In genomic region chr7:44740040-44740439, GRCh38 we compare ENCODE assay signal across 1 cellular context.
TF ChIP-seq lines count a peak whose summit lies in the region.

No MANE protein-coding gene starts in this region.

TF ChIP-seq in HepG2, 621 proteins besides CTCF, POLR2A, EP300 and RAD21:
- TF ChIP-seq SMARCC2 (IDR thresholded peaks at IDR 0.05) (no peak), ZNF646 (CRISPR knock-in tag; IDR thresholded peaks at IDR 0.05) (no peak), ZNF451 (CRISPR knock-in tag; IDR thresholded peaks at IDR 0.05) (no peak), ZNF460 (CRISPR knock-in tag; IDR thresholded peaks at IDR 0.05; ENCODE audit: borderline replicate concordance) (no peak), ATM (IDR thresholded peaks at IDR 0.05; ENCODE audit: borderline replicate concordance) (no peak), CBX2 (IDR thresholded peaks at IDR 0.05; ENCODE audit: low read depth, low read length) (no peak), CBX2 (CRISPR knock-in tag; IDR thresholded peaks at IDR 0.05; ENCODE audit: low read depth) (no peak)
